Comparison of ENCODE assay signal across 9 cellular contexts in genomic region chr2:219560037-219560892, GRCh38. TPM values are rescaled to one million over a fixed set of nuclear protein-coding genes. Genes with fewer than 3 reads are reported as not detected.
DNase-seq lines count a peak whose midpoint lies in the region; ATAC-seq and TF ChIP-seq lines count a peak whose summit lies in the region.
"Had no signal": no experiment of that assay in that cellular context is flagged by ENCODE, and none has a peak within 500 bp of the region (broad histone marks: within the 10 kb centered on the region; RNA-seq: fewer than 3 reads in every experiment).

No MANE protein-coding gene starts in this region.

- no peaks in the 10 kb centered on the region for H3K4me1 Mint-ChIP-seq in activated CD8-positive, alpha-beta T cell treated with anti-CD3 and anti-CD28 coated beads, Interleukin-2, amount 10 ng/mL, durations not matched to agents 7 days and 5 days (ENCODE audit: low read depth)
- no peaks in the 10 kb centered on the region for H3K4me1 Mint-ChIP-seq in immature natural killer cell
- H3K4me1 Mint-ChIP-seq: central memory CD8-positive, alpha-beta T cell had no signal

- no peaks in the 10 kb centered on the region for H3K36me3 Mint-ChIP-seq in activated CD8-positive, alpha-beta T cell treated with anti-CD3 and anti-CD28 coated beads, Interleukin-2, amount 10 ng/mL, durations not matched to agents 7 days and 5 days (ENCODE audit: low read depth)
- no peaks in the 10 kb centered on the region for H3K36me3 Mint-ChIP-seq in immature natural killer cell

- H3K27me3 Mint-ChIP-seq in activated CD8-positive, alpha-beta T cell treated with anti-CD3 and anti-CD28 coated beads, Interleukin-2, amount 10 ng/mL, durations not matched to agents 7 days and 5 days (ENCODE audit: low read depth) = no peaks in the 10 kb centered on the region
- H3K27me3 Mint-ChIP-seq in immature natural killer cell (ENCODE audit: low read depth in 3 of 3) = peaks cover 5 to 7% (median 6%) of the 10 kb centered on the region in 3 donors

- H3K4me3 ChIP-seq in AG09309 (ENCODE audit: control insufficient read depth, low read depth, low read length) = no peak overlapping the region

- CTCF ChIA-PET in activated CD8-positive, alpha-beta T cell treated with anti-CD3 and anti-CD28 coated beads, Interleukin-2, amount 10 ng/mL, durations not matched to agents 7 days and 5 days (lab: Charles Lee) = interaction anchor here (0.7 to 4.0 kb wide), 20 partner anchors 9 to 215 kb away, joined by 3 to 21 read pairs (median 4); partner anchors contain the start of genes CHPF, OBSL1, STK11IP and TMEM198

- POLR2A ChIA-PET in activated CD8-positive, alpha-beta T cell treated with anti-CD3 and anti-CD28 coated beads, Interleukin-2, amount 10 ng/mL, durations not matched to agents 7 days and 5 days (lab: Charles Lee) = no interaction called here

- no peak overlapping the region for H3K4me3 Mint-ChIP-seq in activated CD8-positive, alpha-beta T cell treated with anti-CD3 and anti-CD28 coated beads, Interleukin-2, amount 10 ng/mL, durations not matched to agents 7 days and 5 days
- H3K4me3 Mint-ChIP-seq in immature natural killer cell = no peak overlapping the region
- H3K4me3 Mint-ChIP-seq: central memory CD8-positive, alpha-beta T cell had no signal

- ATAC-seq in activated CD8-positive, alpha-beta T cell treated with anti-CD3 and anti-CD28 coated beads, Interleukin-2, amount 10 ng/mL, durations not matched to agents 7 days and 5 days = peak; percentile 16
- ATAC-seq in GM19035 (IDR thresholded peaks at IDR 0.05; ENCODE audit: unreplicated experiment) = no peak
- no peak for ATAC-seq in GM21737 (IDR thresholded peaks at IDR 0.05; ENCODE audit: unreplicated experiment)

- DNase-seq in AG09309 (ENCODE audit: low read depth) (no peak), GM19238 (ENCODE audit: insufficient read length, low spot score) (peak; percentile 58), immature natural killer cell (peak in 2 of 3 donors; percentile 19 to 23), NCI-H2196 treated with DMSO at 0.1 percent for 48 hours (lab: John Stamatoyannopoulos, UW; ENCODE audit: unreplicated experiment) (no peak), NCI-H2107 treated with DMSO at 0.1 percent for 48 hours (lab: John Stamatoyannopoulos, UW; ENCODE audit: unreplicated experiment) (no peak)
- DNase-seq in activated CD8-positive, alpha-beta T cell treated with anti-CD3 and anti-CD28 coated beads, Interleukin-2, amount 10 ng/mL, durations not matched to agents 7 days and 5 days = no peak

- peak; percentile 70 for TF ChIP-seq CTCF in AG09309 (IDR thresholded peaks at IDR 0.05; ENCODE audit: control insufficient read depth, insufficient read depth, low read depth, low read length, missing control alignments)

- H3K27ac Mint-ChIP-seq in activated CD8-positive, alpha-beta T cell treated with anti-CD3 and anti-CD28 coated beads, Interleukin-2, amount 10 ng/mL, durations not matched to agents 7 days and 5 days = no peak overlapping the region
- H3K27ac Mint-ChIP-seq in immature natural killer cell = no peak overlapping the region

- no peaks in the 10 kb centered on the region for H3K9me3 Mint-ChIP-seq in activated CD8-positive, alpha-beta T cell treated with anti-CD3 and anti-CD28 coated beads, Interleukin-2, amount 10 ng/mL, durations not matched to agents 7 days and 5 days (ENCODE audit: insufficient read depth)
- H3K9me3 Mint-ChIP-seq in immature natural killer cell = peaks cover 0 to 2% (median 0%) of the 10 kb centered on the region in 6 donors
- H3K9me3 Mint-ChIP-seq: central memory CD8-positive, alpha-beta T cell had no signal

RNA-seq across cellular contexts. Expression of gene OBSL1, which starts 11.1 kb away (rescaled TPM):
- total RNA-seq in activated CD8-positive, alpha-beta T cell treated with anti-CD3 and anti-CD28 coated beads, Interleukin-2, amount 10 ng/mL, durations not matched to agents 7 days and 5 days = under 1 TPM; 0.18 to 0.45 TPM
- under 1 TPM in 1 of 3 donors, not detected in 2; 0.53 TPM for polyA plus RNA-seq in immature natural killer cell

RNA-seq across cellular contexts. Expression of gene INHA, which starts 11.8 kb away (rescaled TPM):
- not detected for total RNA-seq in activated CD8-positive, alpha-beta T cell treated with anti-CD3 and anti-CD28 coated beads, Interleukin-2, amount 10 ng/mL, durations not matched to agents 7 days and 5 days
- polyA plus RNA-seq in immature natural killer cell = not detected

RNA-seq across cellular contexts. Expression of gene TMEM198, which starts 16.4 kb away (rescaled TPM):
- total RNA-seq in activated CD8-positive, alpha-beta T cell treated with anti-CD3 and anti-CD28 coated beads, Interleukin-2, amount 10 ng/mL, durations not matched to agents 7 days and 5 days = under 1 TPM; 0.47 to 0.60 TPM
- under 1 TPM in 1 of 3 donors, not detected in 2; 0.44 TPM for polyA plus RNA-seq in immature natural killer cell

RNA-seq across cellular contexts. Expression of gene CHPF, which starts 16.7 kb away (rescaled TPM):
- 1 to 10 TPM; 7.1 to 7.3 TPM for total RNA-seq in activated CD8-positive, alpha-beta T cell treated with anti-CD3 and anti-CD28 coated beads, Interleukin-2, amount 10 ng/mL, durations not matched to agents 7 days and 5 days
- polyA plus RNA-seq in immature natural killer cell = 10 to 100 TPM in 2 of 3 donors, 1 to 10 TPM in 1; 6.1 to 20.8 (median 18.6) TPM

RNA-seq across cellular contexts. Expression of gene STK11IP, which starts 37.4 kb away (rescaled TPM):
- 10 to 100 TPM; 30.0 to 33.1 TPM for total RNA-seq in activated CD8-positive, alpha-beta T cell treated with anti-CD3 and anti-CD28 coated beads, Interleukin-2, amount 10 ng/mL, durations not matched to agents 7 days and 5 days
- 10 to 100 TPM; 12.6 to 18.4 (median 16.6) TPM for polyA plus RNA-seq in immature natural killer cell

Comparison
In these comparisons a context has a peak if more than half of its experiments do, and no peak if none do; other contexts are left out.
1. DNase-seq: peak in GM19238 (single experiment) and immature natural killer cell (2 of 3); none in AG09309 (single experiment), activated CD8-positive, alpha-beta T cell treated with anti-CD3 and anti-CD28 coated beads, Interleukin-2, amount 10 ng/mL, durations not matched to agents 7 days and 5 days (single experiment), NCI-H2196 treated with DMSO at 0.1 percent for 48 hours (single experiment) and NCI-H2107 treated with DMSO at 0.1 percent for 48 hours (single experiment).